8 cellular contexts compared by ENCODE assay signal in genomic region chr4:56435001-56435747, GRCh38. TPM values are rescaled to one million over a fixed set of nuclear protein-coding genes. Genes with fewer than 3 reads are reported as not detected.
DNase-seq lines count a peak whose midpoint lies in the region; ATAC-seq, FAIRE-seq and TF ChIP-seq lines count a peak whose summit lies in the region.

Gene PPAT (minus strand): TSS chr4:56435615. CDS start chr4:56435477, 138 bp downstream.

- H2AFZ ChIP-seq in H1 (ENCODE audit: low read length): peak within 1 kb of the TSS; percentile 81; the same call in 1 of the 2 replicates

- peak within 1 kb of the TSS; percentile 98 for H3K56ac ChIP-seq in H1 (replicated peaks; ENCODE audit: insufficient read length, low read depth, low read length)

- H3K14ac ChIP-seq in H1 (ENCODE audit: insufficient read length): no peak within 1 kb of the TSS

- peaks cover 18% of the 10 kb centered on the region for H3K36me3 ChIP-seq in NT2/D1 (ENCODE audit: insufficient read depth, insufficient read length, low read length)
- H3K36me3 ChIP-seq in H1 (ENCODE audit: control insufficient read depth in 2 of 4, insufficient read depth in 4 of 4, low read length in 3 of 4): peaks cover 0 to 8% (median 0%) of the 10 kb centered on the region in 4 experiments; a peak in 1 of 8 replicates

- no peaks in the 10 kb centered on the region for H3K9me3 Mint-ChIP-seq in activated CD8-positive, alpha-beta memory T cell treated with anti-CD3 and anti-CD28 coated beads, Interleukin-2, amount 10 ng/mL, durations not matched to agents 7 days and 5 days (ENCODE audit: low read depth)

- peak within 1 kb of the TSS; percentile 92 for H3K27ac ChIP-seq in H1 (ENCODE audit: low read depth, low read length)

- H2BK120ac ChIP-seq in H1 (replicated peaks; ENCODE audit: low read depth, low read length): peak within 1 kb of the TSS; percentile 33

- H3K9ac ChIP-seq in NT2/D1 (ENCODE audit: insufficient read length, low read depth) (peak within 1 kb of the TSS; percentile 96), H1 (replicated peaks in 1 of 4; ENCODE audit: extremely low read depth in 1 of 4, low read depth in 3 of 4, low read length in 3 of 4) (peak within 1 kb of the TSS; percentile 88 to 98 (median 92))

- peak within 1 kb of the TSS; percentile 95 for H2BK5ac ChIP-seq in H1 (ENCODE audit: low read depth, low read length)

- peak within 1 kb of the TSS; percentile 91 for H3K4ac ChIP-seq in H1 (replicated peaks; ENCODE audit: insufficient read length, low read depth, low read length)

- CTCF ChIA-PET in activated CD8-positive, alpha-beta memory T cell treated with anti-CD3 and anti-CD28 coated beads, Interleukin-2, amount 10 ng/mL, durations not matched to agents 7 days and 5 days (lab: Charles Lee): interaction anchor here (0.6 to 4.6 kb wide), 15 partner anchors 10 to 543 kb away, joined by 3 to 41 read pairs (median 4); partner anchors contain the start of genes AASDH, NOA1 and POLR2B
- CTCF ChIA-PET in H1 (lab: Charles Lee; ENCODE audit: partially characterized antibody): interaction anchor here (0.7 to 3.3 kb wide), 7 partner anchors 10 to 402 kb away, joined by 3 to 16 read pairs (median 4); no protein-coding TSS in a partner anchor

- peak; percentile 99 for DNase-seq in COLO829 (ENCODE audit: low spot score)
- DNase-seq in HT-29 (ENCODE audit: low spot score): peak; percentile 99
- DNase-seq in NT2/D1 (ENCODE audit: low read depth, low spot score): peak; percentile 88
- peak; percentile 99 for DNase-seq in activated CD8-positive, alpha-beta memory T cell treated with anti-CD3 and anti-CD28 coated beads, Interleukin-2, amount 10 ng/mL, durations not matched to agents 7 days and 5 days
- peak; percentile 95 to 99 for DNase-seq in H1 (ENCODE audit: low read depth in 1 of 2, low spot score in 2 of 2)
- DNase-seq in mesenteric fat pad (ENCODE audit: low spot score): peak; percentile 99
- DNase-seq in stimulated activated CD8-positive, alpha-beta memory T cell treated with anti-CD3 and anti-CD28 coated beads, Interleukin-15, amount 100 ng/mL, for 48 hours (ENCODE audit: low read depth in 2 of 2): peak; percentile 95 to 97

- peak within 1 kb of the TSS; percentile 65; the same call in 1 of the 2 replicates for H2BK15ac ChIP-seq in H1 (ENCODE audit: low read length)

- peak in 2 of 3 experiments; percentile 7 to 30; a peak in 2 of 4 replicates for TF ChIP-seq CTCF in H1 (IDR thresholded peaks at IDR 0.05; ENCODE audit: control extremely low read depth in 1 of 3, insufficient read depth in 1 of 3, low read depth in 1 of 3, low read length in 3 of 3)

- WGBS in H1 (ENCODE audit: extremely low coverage in 1 of 2, insufficient coverage in 1 of 2, insufficient read length in 1 of 2, insufficient replicate concordance in 2 of 2, low coverage in 1 of 2, low lambda C conversion rate in 2 of 2, missing lambda C conversion rate in 1 of 2), 2 experiments: 1% methylated on average over 45 of the region's 62 CpGs; no CpG with 5 or more reads in 1 of the 2 experiments

- H4K5ac ChIP-seq in H1 (ENCODE audit: insufficient read length, low read depth, low read length): peak within 1 kb of the TSS; percentile 94

- H3K4me3 Mint-ChIP-seq in activated CD8-positive, alpha-beta memory T cell treated with anti-CD3 and anti-CD28 coated beads, Interleukin-2, amount 10 ng/mL, durations not matched to agents 7 days and 5 days: peak within 1 kb of the TSS; percentile 99

- TF ChIP-seq RAD21 in H1 (IDR thresholded peaks at IDR 0.05 in 1 of 2, conservative IDR thresholded peaks at IDR 0.05 in 1 of 2; ENCODE audit: low read depth in 2 of 2, low read length in 2 of 2): no peak

- peak; percentile 85 to 90 for TF ChIP-seq POLR2A in H1 (IDR thresholded peaks at IDR 0.05; ENCODE audit: control extremely low read depth in 1 of 2, low read depth in 2 of 2, low read length in 2 of 2)

- H4K8ac ChIP-seq in H1 (ENCODE audit: extremely low read depth, insufficient read depth, low read length): peak within 1 kb of the TSS; percentile 93

- peak within 1 kb of the TSS; percentile 84 for H2AK5ac ChIP-seq in H1 (ENCODE audit: low read depth, low read length)

- H3K79me2 ChIP-seq in H1 (ENCODE audit: control insufficient read depth in 1 of 2, insufficient read depth in 2 of 2, low read length in 2 of 2): peaks cover 53 to 92% of the 10 kb centered on the region in 2 experiments

- peak within 1 kb of the TSS; percentile 82 to 91 for H3K4me2 ChIP-seq in H1 (ENCODE audit: insufficient read depth in 1 of 2, low read depth in 2 of 2, low read length in 2 of 2)

- no peak within 1 kb of the TSS for H2BK20ac ChIP-seq in H1 (ENCODE audit: low read length)

- peak; percentile 57 for ATAC-seq in GM19468 (IDR thresholded peaks at IDR 0.05; ENCODE audit: extremely low read depth, unreplicated experiment)
- ATAC-seq in activated CD8-positive, alpha-beta memory T cell treated with anti-CD3 and anti-CD28 coated beads, Interleukin-2, amount 10 ng/mL, durations not matched to agents 7 days and 5 days: peak; percentile 83

- no peaks in the 10 kb centered on the region for H3K4me1 ChIP-seq in NT2/D1 (ENCODE audit: insufficient read depth, insufficient read length)
- peaks cover 0 to 2% (median 1%) of the 10 kb centered on the region in 4 experiments; a peak in 5 of 7 replicates for H3K4me1 ChIP-seq in H1 (replicated peaks in 1 of 4; ENCODE audit: control insufficient read depth in 3 of 4, insufficient read depth in 4 of 4, low read length in 3 of 4)

- no peaks in the 10 kb centered on the region for H3K79me1 ChIP-seq in H1 (ENCODE audit: low read depth, low read length)

- peaks cover 14% of the 10 kb centered on the region in 2 experiments for H4K20me1 ChIP-seq in H1 (replicated peaks in 1 of 2; ENCODE audit: control insufficient read depth in 1 of 2, insufficient read depth in 2 of 2, low read length in 2 of 2)

- H3K4me3 ChIP-seq in NT2/D1 (ENCODE audit: insufficient read length, low read depth) (peak within 1 kb of the TSS; percentile 91), H1 (ENCODE audit: extremely low read depth in 1 of 4, insufficient read depth in 2 of 4, low read depth in 3 of 4, low read length in 4 of 4) (peak within 1 kb of the TSS; percentile 87 to 96 (median 90))

- POLR2A ChIA-PET in H1 (lab: Charles Lee; ENCODE audit: partially characterized antibody): interaction anchor here (0.8 to 7.7 kb wide), 22 partner anchors 10 to 543 kb away, joined by 3 to 121 read pairs (median 8); partner anchors contain the start of genes AASDH, ARL9, NOA1 and POLR2B

- H3K23me2 ChIP-seq in H1 (ENCODE audit: low read depth, low read length): peaks cover 15% of the 10 kb centered on the region

- no peak for TF ChIP-seq EP300 in H1 (IDR thresholded peaks at IDR 0.05; ENCODE audit: borderline replicate concordance in 1 of 2, low read depth in 2 of 2, low read length in 2 of 2)

- peak within 1 kb of the TSS; percentile 97 for H3K18ac ChIP-seq in H1 (ENCODE audit: extremely low read depth, low read length)

- peak within 1 kb of the TSS; percentile 90 for H2BK12ac ChIP-seq in H1 (ENCODE audit: low read depth, low read length)

- H3K4me1 Mint-ChIP-seq in activated CD8-positive, alpha-beta memory T cell treated with anti-CD3 and anti-CD28 coated beads, Interleukin-2, amount 10 ng/mL, durations not matched to agents 7 days and 5 days: peaks cover 54% of the 10 kb centered on the region

- no peak for FAIRE-seq in H1 (lab: Jason Lieb, UNC)

- H3K27me3 ChIP-seq in NT2/D1 (ENCODE audit: insufficient read depth, insufficient read length) (no peaks in the 10 kb centered on the region), H1 (replicated peaks in 1 of 4; ENCODE audit: control insufficient read depth in 3 of 4, extremely low read depth in 1 of 4, insufficient read depth in 3 of 4, low read length in 3 of 4) (no peaks in the 10 kb centered on the region)

- peaks cover 27% of the 10 kb centered on the region for H3K36me3 Mint-ChIP-seq in activated CD8-positive, alpha-beta memory T cell treated with anti-CD3 and anti-CD28 coated beads, Interleukin-2, amount 10 ng/mL, durations not matched to agents 7 days and 5 days

- H3K9me3 ChIP-seq in NT2/D1 (ENCODE audit: insufficient read depth, low read length): no peaks in the 10 kb centered on the region
- no peaks in the 10 kb centered on the region for H3K9me3 ChIP-seq in H1 (ENCODE audit: insufficient read depth in 2 of 2, low read depth in 1 of 2, low read length in 1 of 2)

- peak within 1 kb of the TSS; percentile 97 for H4K91ac ChIP-seq in H1 (replicated peaks; ENCODE audit: insufficient read length, low read length)

- no peak within 1 kb of the TSS for H3K23ac ChIP-seq in H1 (ENCODE audit: insufficient read length)

- no peaks in the 10 kb centered on the region for H3K27me3 Mint-ChIP-seq in activated CD8-positive, alpha-beta memory T cell treated with anti-CD3 and anti-CD28 coated beads, Interleukin-2, amount 10 ng/mL, durations not matched to agents 7 days and 5 days

- H3K27ac Mint-ChIP-seq in activated CD8-positive, alpha-beta memory T cell treated with anti-CD3 and anti-CD28 coated beads, Interleukin-2, amount 10 ng/mL, durations not matched to agents 7 days and 5 days: peak within 1 kb of the TSS; percentile 99

TF ChIP-seq in H1, 55 proteins besides CTCF, POLR2A, EP300 and RAD21 (continues in another document):
- TF ChIP-seq NANOG (IDR thresholded peaks at IDR 0.05; ENCODE audit: insufficient read depth, low read depth, low read length, poor library complexity, severe bottlenecking) (no peak), TCF12 (IDR thresholded peaks at IDR 0.05; ENCODE audit: low read depth, low read length) (no peak), KDM1A (IDR thresholded peaks at IDR 0.05; ENCODE audit: borderline replicate concordance, low read length) (no peak), E2F6 (IDR thresholded peaks at IDR 0.05) (peak; percentile 91)

RNA-seq across cellular contexts. Expression of gene PPAT, which starts in this region (rescaled TPM):
- total RNA-seq in HT-29 (2014; rRNA removed; shearing (Covaris generic)): 20.2 and 32.4 TPM in 2 replicates
- 10 to 100 TPM; 27.1 to 41.4 TPM for total RNA-seq in activated CD8-positive, alpha-beta memory T cell treated with anti-CD3 and anti-CD28 coated beads, Interleukin-2, amount 10 ng/mL, durations not matched to agents 7 days and 5 days
- total RNA-seq in H1 (2021; fragmentation: NEBNext Ultra II Directional; extraction: Animal tissue kit (Norgen Biotek cat#: 25700)): 98.4 and 104 TPM in 2 replicates
- polyA plus RNA-seq in H1 (2011; rRNA removed): 15.6 and 24.5 TPM in 2 replicates
- 30.2 TPM for polyA plus RNA-seq in H1 (2011; cell fraction: cytosol; rRNA removed)
- polyA plus RNA-seq in H1 (2011; cell fraction: nucleus; rRNA removed): 17.9 TPM
- 40.1 to 85.5 TPM (median 49.6 TPM) in 4 replicates for polyA plus RNA-seq in H1 (2012, experiment 1 of 2)
- polyA plus RNA-seq in H1 (2012, experiment 2 of 2): 4.1 TPM
- polyA plus RNA-seq in H1 (2013, experiment 1 of 2): 44.6 TPM
- 43.8 TPM for polyA plus RNA-seq in H1 (2013, experiment 2 of 2)
- 36.1 and 42.1 TPM in 2 replicates for polyA minus RNA-seq in H1 (2011; rRNA and poly(A)+ RNA removed)
- 39.9 TPM for polyA minus RNA-seq in H1 (2011; cell fraction: cytosol; rRNA and poly(A)+ RNA removed)
- polyA minus RNA-seq in H1 (2011; cell fraction: nucleus; rRNA and poly(A)+ RNA removed): 36.2 TPM
- total RNA-seq in mesenteric fat pad: 4.8 TPM

Comparison
In these comparisons a context has a peak if more than half of its experiments do, and no peak if none do; other contexts are left out.
1. Peak in every context shown above with its lines: DNase-seq, ATAC-seq, H3K4me3 ChIP-seq and H3K27ac ChIP-seq.